Comparison of ENCODE assay signal across 26 cellular contexts in genomic region chr1:113403065-113403464, GRCh38.
"Had no signal": no experiment of that assay in that cellular context is flagged by ENCODE, and none has a peak within 500 bp of the region (broad histone marks: within the 10 kb centered on the region; RNA-seq: fewer than 3 reads in every experiment).

No MANE protein-coding gene starts in this region.

- H3K4me3 ChIP-seq: coronary artery, esophagus muscularis mucosa, left lung, ovary, psoas muscle, sigmoid colon, thoracic aorta, tibial nerve, vagina had no signal

- H3K4me3 Mint-ChIP-seq: naive thymus-derived CD4-positive, alpha-beta T cell; nephron progenitor cell; stimulated activated memory B cell treated with anti-CD40 and anti-IgM and Interleukin-4, amounts not matched to agents 10 μg/mL and 1 μg/mL and 100 μg/mL, for 72 hours had no signal

- H3K27me3 ChIP-seq: esophagus muscularis mucosa, left lung, ovary, sigmoid colon, tibial nerve, vagina had no signal

- H3K27ac Mint-ChIP-seq: naive thymus-derived CD4-positive, alpha-beta T cell; nephron progenitor cell; stimulated activated memory B cell treated with anti-CD40 and anti-IgM and Interleukin-4, amounts not matched to agents 10 μg/mL and 1 μg/mL and 100 μg/mL, for 72 hours had no signal

- H3K27ac ChIP-seq: coronary artery, esophagus muscularis mucosa, left lung, ovary, psoas muscle, sigmoid colon, thoracic aorta, tibial nerve, vagina had no signal

- H3K9me3 Mint-ChIP-seq: naive thymus-derived CD4-positive, alpha-beta T cell; nephron progenitor cell; stimulated activated memory B cell treated with anti-CD40 and anti-IgM and Interleukin-4, amounts not matched to agents 10 μg/mL and 1 μg/mL and 100 μg/mL, for 72 hours had no signal

- ATAC-seq: left lung; naive thymus-derived CD4-positive, alpha-beta T cell; psoas muscle; right cardiac atrium; stimulated activated memory B cell treated with anti-CD40 and anti-IgM and Interleukin-4, amounts not matched to agents 10 μg/mL and 1 μg/mL and 100 μg/mL, for 72 hours; stimulated activated naive CD8-positive, alpha-beta T cell treated with anti-CD3 and anti-CD28 coated beads, Interleukin-15, Interleukin-2, amounts not matched to agents 100 U/mL and 50 U/mL, for 24 hours had no signal

- H3K36me3 Mint-ChIP-seq: naive thymus-derived CD4-positive, alpha-beta T cell; stimulated activated memory B cell treated with anti-CD40 and anti-IgM and Interleukin-4, amounts not matched to agents 10 μg/mL and 1 μg/mL and 100 μg/mL, for 72 hours had no signal

- H3K36me3 ChIP-seq: esophagus muscularis mucosa, left lung, ovary, sigmoid colon, thoracic aorta, tibial nerve, vagina had no signal

- DNase-seq: dermis blood vessel endothelial cell; effector memory CD4-positive, alpha-beta T cell; foreskin melanocyte; hypothalamus; kidney; left lung; mesenchymal stem cell; midbrain; naive thymus-derived CD4-positive, alpha-beta T cell; nephron progenitor cell; occipital lobe; ovary; posterior cingulate gyrus; psoas muscle; right cardiac atrium; sigmoid colon; stimulated activated CD4-positive, alpha-beta T cell treated with anti-CD3 and anti-CD28 coated beads, Interleukin-2, amount 100 ng/mL, for 24 hours; stimulated activated CD4-positive, alpha-beta T cell treated with anti-CD3 and anti-CD28 coated beads, Interleukin-4, amount 100 ng/mL, for 4 hours; stimulated activated naive CD8-positive, alpha-beta T cell treated with anti-CD3 and anti-CD28 coated beads, Interleukin-15, Interleukin-2, amounts not matched to agents 100 U/mL and 50 U/mL, for 24 hours; substantia nigra had no signal

- H3K4me1 ChIP-seq: psoas muscle had no signal

- H3K9me3 ChIP-seq: esophagus muscularis mucosa, left lung, ovary, psoas muscle, sigmoid colon, thoracic aorta, tibial nerve, vagina had no signal
